1 cellular context compared by ENCODE assay signal in the genomic region with DNA sequence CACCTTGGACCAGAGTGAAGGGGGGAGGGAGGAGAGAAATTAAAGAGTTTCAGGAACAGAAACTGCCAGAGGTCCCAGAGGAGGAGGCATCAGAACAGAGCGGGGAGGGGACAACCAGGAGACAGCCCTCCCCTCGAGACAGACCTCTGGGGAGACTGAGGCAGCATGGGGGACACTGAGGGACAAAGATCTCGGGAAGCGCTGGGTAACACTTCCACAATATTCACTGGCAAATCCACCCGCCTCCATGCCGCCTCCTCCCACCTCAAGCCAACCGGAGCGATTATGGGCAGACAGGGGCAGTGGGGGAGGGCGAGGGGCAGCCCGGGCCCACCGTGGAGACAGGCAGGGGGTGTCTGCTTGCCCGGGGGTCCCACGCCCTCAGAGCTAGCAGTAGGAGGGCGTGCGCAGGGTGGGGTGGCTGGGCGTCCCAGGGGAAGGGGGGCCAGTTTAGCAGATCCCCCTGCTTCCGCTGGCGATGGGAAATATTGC.
TF ChIP-seq lines count a peak whose summit lies in the region.

No MANE protein-coding gene starts in this region.

TF ChIP-seq in H1, 55 proteins besides CTCF, POLR2A, EP300 and RAD21:
- TF ChIP-seq BACH1 (IDR thresholded peaks at IDR 0.05; ENCODE audit: low read length) = no peak
TF ChIP-seq in H1: peak in this region for 0.
